Comparison of ENCODE assay signal across 16 cellular contexts in the genomic region with DNA sequence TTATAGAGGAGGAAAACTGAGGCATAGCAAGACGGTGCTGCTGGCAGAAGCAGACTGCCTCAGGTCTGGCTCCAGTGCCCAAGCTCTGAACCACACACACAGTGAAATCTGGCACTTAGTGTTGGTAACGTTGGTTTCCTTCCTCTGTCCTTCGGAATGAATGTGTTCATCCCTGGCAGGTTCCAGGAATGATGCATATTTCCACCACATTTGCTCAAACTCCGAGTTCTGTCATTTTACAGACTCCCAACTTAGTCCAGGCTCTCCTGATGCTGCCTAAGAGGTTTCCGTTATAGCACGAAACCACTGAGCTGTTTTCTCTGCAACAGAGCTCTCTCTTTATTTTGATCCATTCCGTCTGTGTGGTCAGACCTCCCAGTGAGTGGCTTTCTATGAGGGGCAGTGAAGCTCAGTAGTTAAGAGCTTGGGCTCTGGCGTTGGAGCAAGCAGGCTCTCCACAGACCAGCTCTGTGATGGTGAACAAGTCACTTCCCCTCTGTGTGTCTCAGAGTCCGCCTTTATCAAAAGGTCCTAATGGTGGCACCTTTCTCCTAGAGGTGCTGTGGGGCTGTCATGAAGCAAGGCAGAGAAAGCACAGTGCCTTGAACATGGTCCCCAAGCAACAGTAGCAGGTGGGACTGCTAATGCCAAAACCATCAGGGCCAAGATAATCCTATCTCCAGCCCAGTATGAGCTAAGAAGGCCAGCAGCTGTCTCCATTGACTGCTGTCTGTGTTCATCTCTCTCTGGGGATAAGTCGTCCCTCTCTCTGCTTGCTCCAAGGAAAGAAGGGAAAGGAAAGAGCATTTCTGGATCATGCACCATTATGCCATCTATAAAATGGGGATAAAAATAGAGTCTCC.
DNase-seq lines count a peak whose midpoint lies in the region; ATAC-seq and TF ChIP-seq lines count a peak whose summit lies in the region.
"Had no signal": no experiment of that assay in that cellular context is flagged by ENCODE, and none has a peak within 500 bp of the region (broad histone marks: within the 10 kb centered on the region; RNA-seq: fewer than 3 reads in every experiment).

No MANE protein-coding gene starts in this region.

- TF ChIP-seq CTCF in OCI-LY3 (IDR thresholded peaks at IDR 0.05; ENCODE audit: low read depth, low read length) (no peak), left ventricle myocardium inferior (IDR thresholded peaks at IDR 0.05; ENCODE audit: borderline replicate concordance) (no peak), HFFc6 (IDR thresholded peaks at IDR 0.05) (no peak)

- H3K9me3 ChIP-seq in OCI-LY3 (ENCODE audit: insufficient read depth, low read length), result no peaks in the 10 kb centered on the region
- no peaks in the 10 kb centered on the region for H3K9me3 ChIP-seq in left ventricle myocardium inferior (replicated peaks)
- H3K9me3 ChIP-seq: BLaER1 treated with 17β-estradiol and CSF1 and Interleukin-3, amounts not matched to agents 10 nM and 100 nM had no signal

- H3K4me2 ChIP-seq in OCI-LY3 (ENCODE audit: low read length), result peak overlapping the region; percentile 36
- H3K4me2 ChIP-seq: BLaER1 treated with 17β-estradiol and CSF1 and Interleukin-3, amounts not matched to agents 10 nM and 100 nM had no signal

- H3K79me2 ChIP-seq in OCI-LY3 (ENCODE audit: low read length), result no peaks in the 10 kb centered on the region

- H3K36me3 Mint-ChIP-seq in stimulated activated memory B cell treated with anti-CD40 and anti-IgM and Interleukin-4, amounts not matched to agents 10 μg/mL and 1 μg/mL and 100 μg/mL, for 72 hours, result no peaks in the 10 kb centered on the region
- H3K36me3 Mint-ChIP-seq in HFFc6 (ENCODE audit: low read depth), result no peaks in the 10 kb centered on the region
- H3K36me3 Mint-ChIP-seq: activated naive CD4-positive, alpha-beta T cell treated with anti-CD3 and anti-CD28 coated beads, Interleukin-2, amount 50 U/mL, for 24 hours; IgD-negative memory B cell had no signal

- H4K20me1 ChIP-seq in OCI-LY3 (ENCODE audit: insufficient read depth, low read length), result no peaks in the 10 kb centered on the region
- H4K20me1 ChIP-seq: BLaER1 treated with 17β-estradiol and CSF1 and Interleukin-3, amounts not matched to agents 10 nM and 100 nM had no signal

- H3K27me3 ChIP-seq in OCI-LY3 (ENCODE audit: low read depth, low read length) (no peaks in the 10 kb centered on the region), left ventricle myocardium inferior (ENCODE audit: low read depth) (no peaks in the 10 kb centered on the region)
- H3K27me3 ChIP-seq: BLaER1 treated with 17β-estradiol and CSF1 and Interleukin-3, amounts not matched to agents 10 nM and 100 nM had no signal

- H3K36me3 ChIP-seq in OCI-LY3 (replicated peaks; ENCODE audit: low read depth, low read length) (peaks cover 61% of the 10 kb centered on the region), left ventricle myocardium inferior (peaks cover 22% of the 10 kb centered on the region)
- H3K36me3 ChIP-seq: BLaER1 treated with 17β-estradiol and CSF1 and Interleukin-3, amounts not matched to agents 10 nM and 100 nM; tibial nerve had no signal

- H2AFZ ChIP-seq in OCI-LY3 (ENCODE audit: low read depth, low read length), result no peak overlapping the region

- no peaks in the 10 kb centered on the region for H3K4me1 Mint-ChIP-seq in stimulated activated memory B cell treated with anti-CD40 and anti-IgM and Interleukin-4, amounts not matched to agents 10 μg/mL and 1 μg/mL and 100 μg/mL, for 72 hours
- H3K4me1 Mint-ChIP-seq in HFFc6 (ENCODE audit: low read depth), result no peaks in the 10 kb centered on the region
- H3K4me1 Mint-ChIP-seq: activated naive CD4-positive, alpha-beta T cell treated with anti-CD3 and anti-CD28 coated beads, Interleukin-2, amount 50 U/mL, for 24 hours; IgD-negative memory B cell had no signal

- ATAC-seq in stimulated activated memory B cell treated with anti-CD40 and anti-IgM and Interleukin-4, amounts not matched to agents 10 μg/mL and 1 μg/mL and 100 μg/mL, for 72 hours, result peak; percentile 22

- peaks cover 39% of the 10 kb centered on the region for H3K27me3 Mint-ChIP-seq in stimulated activated memory B cell treated with anti-CD40 and anti-IgM and Interleukin-4, amounts not matched to agents 10 μg/mL and 1 μg/mL and 100 μg/mL, for 72 hours
- H3K27me3 Mint-ChIP-seq in HFFc6 (ENCODE audit: insufficient read depth), result peaks cover 5% of the 10 kb centered on the region

- no peak overlapping the region for H3K27ac Mint-ChIP-seq in stimulated activated memory B cell treated with anti-CD40 and anti-IgM and Interleukin-4, amounts not matched to agents 10 μg/mL and 1 μg/mL and 100 μg/mL, for 72 hours
- H3K27ac Mint-ChIP-seq in HFFc6, result no peak overlapping the region
- H3K27ac Mint-ChIP-seq: IgD-negative memory B cell had no signal

- peak overlapping the region; percentile 47; the same call in 1 of the 2 replicates for H3K4me3 ChIP-seq in OCI-LY3 (ENCODE audit: low read length)
- H3K4me3 ChIP-seq in left ventricle myocardium inferior, result no peak overlapping the region
- H3K4me3 ChIP-seq: BLaER1 treated with 17β-estradiol and CSF1 and Interleukin-3, amounts not matched to agents 10 nM and 100 nM; tibial nerve had no signal

- H3K9me3 Mint-ChIP-seq in stimulated activated memory B cell treated with anti-CD40 and anti-IgM and Interleukin-4, amounts not matched to agents 10 μg/mL and 1 μg/mL and 100 μg/mL, for 72 hours, result peaks cover 4% of the 10 kb centered on the region
- H3K9me3 Mint-ChIP-seq in HFFc6, result peaks cover 76% of the 10 kb centered on the region

- DNase-seq in NCI-H146 (lab: John Stamatoyannopoulos, UW) (peak; percentile 71), NCI-H146 treated with DMSO at 0.1 percent for 48 hours (lab: John Stamatoyannopoulos, UW; ENCODE audit: unreplicated experiment) (no peak), left ventricle myocardium inferior (no peak), kidney tubule cell (ENCODE audit: low spot score) (no peak), HFFc6 (no peak), OCI-M1 (lab: John Stamatoyannopoulos, UW) (no peak)
- DNase-seq: 8988T, activated T-cell treated with anti-CD3 and anti-CD28 coated beads for 4 hours, kidney, NCI-H1048 had no signal

- H3K4me1 ChIP-seq in OCI-LY3 (ENCODE audit: low read length) (peaks cover 35% of the 10 kb centered on the region), left ventricle myocardium inferior (peaks cover 28% of the 10 kb centered on the region)
- H3K4me1 ChIP-seq: BLaER1 treated with 17β-estradiol and CSF1 and Interleukin-3, amounts not matched to agents 10 nM and 100 nM; tibial nerve had no signal

- intact Hi-C loops in left ventricle myocardium inferior (cut with micrococcal nuclease), result no loop called here

- H3K27ac ChIP-seq in OCI-LY3 (ENCODE audit: low read length) (peak overlapping the region; percentile 69), left ventricle myocardium inferior (replicated peaks) (peak overlapping the region; percentile 70)
- H3K27ac ChIP-seq: BLaER1 treated with 17β-estradiol and CSF1 and Interleukin-3, amounts not matched to agents 10 nM and 100 nM; tibial nerve had no signal

- no peak overlapping the region for H3K4me3 Mint-ChIP-seq in stimulated activated memory B cell treated with anti-CD40 and anti-IgM and Interleukin-4, amounts not matched to agents 10 μg/mL and 1 μg/mL and 100 μg/mL, for 72 hours
- H3K4me3 Mint-ChIP-seq in HFFc6, result no peak overlapping the region
- H3K4me3 Mint-ChIP-seq: activated naive CD4-positive, alpha-beta T cell treated with anti-CD3 and anti-CD28 coated beads, Interleukin-2, amount 50 U/mL, for 24 hours; IgD-negative memory B cell had no signal

- H3K9ac ChIP-seq in OCI-LY3 (ENCODE audit: low read length), result peak overlapping the region; percentile 31; the same call in 1 of the 2 replicates
- H3K9ac ChIP-seq: BLaER1 treated with 17β-estradiol and CSF1 and Interleukin-3, amounts not matched to agents 10 nM and 100 nM had no signal
